Comparison of ENCODE assay signal across 8 cellular contexts in the genomic region with DNA sequence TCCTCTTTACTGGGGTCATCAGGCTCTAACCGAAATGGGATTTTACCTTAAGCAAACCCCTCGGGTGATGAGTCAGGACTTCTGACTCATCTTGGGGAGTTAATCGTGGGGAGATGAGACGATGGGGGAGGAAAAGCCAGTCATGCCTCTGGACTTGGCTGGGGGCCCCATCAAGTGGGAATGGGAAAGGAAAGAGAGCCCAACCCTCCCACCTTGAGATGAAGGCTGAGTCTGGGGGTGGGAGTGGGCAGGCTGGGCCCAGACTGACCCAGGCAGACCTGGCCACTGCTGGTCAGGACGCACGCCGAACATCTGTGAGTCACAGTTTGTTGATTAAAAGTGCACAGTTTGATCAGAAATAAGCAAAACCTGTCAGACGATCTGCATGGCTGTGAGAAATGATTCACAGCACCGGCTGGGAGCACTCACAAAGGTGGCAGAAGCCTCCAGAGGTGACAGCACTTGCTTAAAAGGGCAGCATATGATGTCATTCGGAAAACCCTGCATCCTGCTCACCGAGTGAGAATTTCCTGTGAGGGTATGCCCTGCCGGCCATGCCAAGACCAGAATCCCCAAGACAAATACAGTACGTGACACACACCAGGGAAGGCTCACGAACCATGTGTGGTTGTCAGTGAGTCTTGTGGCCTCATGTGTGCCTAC. TPM values are rescaled to one million over a fixed set of nuclear protein-coding genes. Genes with fewer than 3 reads are reported as not detected.
DNase-seq lines count a peak whose midpoint lies in the region; ATAC-seq and TF ChIP-seq lines count a peak whose summit lies in the region.

No MANE protein-coding gene starts in this region.

- H3K4me3 ChIP-seq in ACC112 (ENCODE audit: low read depth, low read length): peak overlapping the region; percentile 37; the same call in 1 of the 2 replicates
- H3K4me3 ChIP-seq in fibroblast of pulmonary artery (replicated peaks; ENCODE audit: low read depth, low read length): no peak overlapping the region

- H3K79me2 ChIP-seq in ACC112 (ENCODE audit: control insufficient read depth, insufficient read depth, low read length, unreplicated experiment): no peaks in the 10 kb centered on the region

- POLR2A ChIA-PET in activated B cell treated with CpG ODN at 0.5 μM for 24 hours (lab: Charles Lee): no interaction called here

- peak; percentile 74 for ATAC-seq in GM18870 (IDR thresholded peaks at IDR 0.05; ENCODE audit: unreplicated experiment)
- peak; percentile 64 for ATAC-seq in HG03045 (IDR thresholded peaks at IDR 0.05; ENCODE audit: unreplicated experiment)
- ATAC-seq in activated B cell treated with CpG ODN at 0.5 μM for 24 hours (ENCODE audit: low read depth): peak; percentile 76

- DNase-seq in activated B cell treated with CpG ODN at 0.5 μM for 24 hours (no peak), fibroblast of pulmonary artery (ENCODE audit: low read depth) (peak; percentile 98), NCI-H2081 (lab: John Stamatoyannopoulos, UW) (no peak), DMS153 (lab: John Stamatoyannopoulos, UW) (no peak)
- DNase-seq in stimulated activated CD4-positive, alpha-beta T cell treated with anti-CD3 and anti-CD28 coated beads, Interleukin-1b, Interleukin-23, amount 100 ng/mL, for 48 hours: peak; percentile 76

- TF ChIP-seq CTCF in activated B cell treated with CpG ODN at 0.5 μM for 24 hours (IDR thresholded peaks at IDR 0.05) (no peak), fibroblast of pulmonary artery (IDR thresholded peaks at IDR 0.05; ENCODE audit: low read length, missing control alignments) (no peak)

- intact Hi-C loops in activated B cell treated with CpG ODN at 0.5 μM for 24 hours (cut with micrococcal nuclease): loop anchor here (1.0 kb wide), 2 partner anchors 50 to 114 kb away; a partner anchor contains a TSS

- peak overlapping the region; percentile 72 for H3K27ac Mint-ChIP-seq in activated B cell treated with CpG ODN at 0.5 μM for 24 hours

- no peaks in the 10 kb centered on the region for H3K9me3 Mint-ChIP-seq in activated B cell treated with CpG ODN at 0.5 μM for 24 hours

- H3K36me3 ChIP-seq in ACC112 (ENCODE audit: insufficient read depth, low read length): peaks cover 19% of the 10 kb centered on the region; the same call in 1 of the 2 replicates

- H3K4me3 Mint-ChIP-seq in activated B cell treated with CpG ODN at 0.5 μM for 24 hours: peak overlapping the region; percentile 22

- H3K4me1 ChIP-seq in ACC112 (ENCODE audit: control insufficient read depth, insufficient read depth, low read length, unreplicated experiment): peaks cover 50% of the 10 kb centered on the region

- H3K27me3 Mint-ChIP-seq in activated B cell treated with CpG ODN at 0.5 μM for 24 hours: no peaks in the 10 kb centered on the region

- no peak overlapping the region for H2AFZ ChIP-seq in ACC112 (ENCODE audit: low read length, unreplicated experiment)

- no peaks in the 10 kb centered on the region for H3K27me3 ChIP-seq in ACC112 (ENCODE audit: insufficient read depth, low read length)

- CTCF ChIA-PET in activated B cell treated with CpG ODN at 0.5 μM for 24 hours (lab: Charles Lee): no interaction called here

- H3K36me3 Mint-ChIP-seq in activated B cell treated with CpG ODN at 0.5 μM for 24 hours (ENCODE audit: low read depth): no peaks in the 10 kb centered on the region

- H3K27ac ChIP-seq in ACC112 (ENCODE audit: low read depth, low read length): peak overlapping the region; percentile 99

- H3K4me1 Mint-ChIP-seq in activated B cell treated with CpG ODN at 0.5 μM for 24 hours: peaks cover 21% of the 10 kb centered on the region

RNA-seq across cellular contexts. Expression of a gene that starts 50.0 kb away (rescaled TPM):
- total RNA-seq in activated B cell treated with CpG ODN at 0.5 μM for 24 hours: 30.5 and 33.9 TPM in 2 replicates

Comparison
In these comparisons a context has a peak if more than half of its experiments do, and no peak if none do; other contexts are left out.
1. DNase-seq: peak in fibroblast of pulmonary artery (single experiment) and stimulated activated CD4-positive, alpha-beta T cell treated with anti-CD3 and anti-CD28 coated beads, Interleukin-1b, Interleukin-23, amount 100 ng/mL, for 48 hours (single experiment); none in activated B cell treated with CpG ODN at 0.5 μM for 24 hours (single experiment), NCI-H2081 (0 of 2) and DMS153 (single experiment).
2. Peak in every context shown above with its lines, with median percentiles within 50 percentile points of each other: ATAC-seq.